ENCODE assay signal across 8 cellular contexts in genomic region chr22:50783033-50783880, GRCh38. TPM values are rescaled to one million over a fixed set of nuclear protein-coding genes. Genes with fewer than 3 reads are reported as not detected.
DNase-seq lines count a peak whose midpoint lies in the region; ATAC-seq and TF ChIP-seq lines count a peak whose summit lies in the region.
"Not testable (repeated sequence)": the region's sequence is repeated elsewhere in the genome, so short reads cannot be mapped to it uniquely, and the experiment has no call there.

TSS of gene RABL2B (minus strand) at chr22:50783636. CDS start at chr22:50782294, 1,342 bp downstream.

- BruUV-seq in OCI-LY7 (replicated peaks; lab: Mats Ljungman, UMichigan): not testable (repeated sequence)

- not testable (repeated sequence) for H4K20me1 ChIP-seq in OCI-LY7 (ENCODE audit: insufficient read depth, low read length)

- not testable (repeated sequence) for H3K9me2 ChIP-seq in OCI-LY7 (ENCODE audit: insufficient read depth, low read length)

- ATAC-seq in GM21515 (IDR thresholded peaks at IDR 0.05; ENCODE audit: unreplicated experiment): peak; percentile 87

- not testable (repeated sequence) for H3K36me3 ChIP-seq in HUES48 (ENCODE audit: control insufficient read depth, insufficient read depth, low read length); OCI-LY7 (ENCODE audit: insufficient read depth, low read length)

- H3K9ac ChIP-seq in HUES48 (ENCODE audit: low read depth, low read length): not testable (repeated sequence)

- H3K27me3 ChIP-seq in HUES48 (ENCODE audit: control insufficient read depth, insufficient read depth, low read length); mononuclear cell (ENCODE audit: insufficient read depth, low read length): not testable (repeated sequence)

- intact Hi-C loops in OCI-LY7 (cut with micrococcal nuclease; ENCODE audit: unreplicated experiment): not testable (repeated sequence)

- not testable (repeated sequence) for TF ChIP-seq CTCF in OCI-LY7 (conservative IDR thresholded peaks at IDR 0.05; ENCODE audit: low read length)

- not testable (repeated sequence) for H3K79me2 ChIP-seq in OCI-LY7 (ENCODE audit: insufficient read depth, low read depth, low read length)

- H3K27ac ChIP-seq in HUES48 (ENCODE audit: low read depth, low read length); OCI-LY7 (ENCODE audit: low read depth, low read length, poor library complexity, severe bottlenecking); epithelial cell of prostate: not testable (repeated sequence)

- H2AFZ ChIP-seq in OCI-LY7 (ENCODE audit: low read length): peak within 1 kb of the TSS; percentile 61; the same call in 1 of the 2 replicates

- DNase-seq in DMS 273 (lab: John Stamatoyannopoulos, UW; ENCODE audit: unreplicated experiment) (peak; percentile 88), OCI-LY7 (ENCODE audit: low spot score) (peak; percentile 89), activated T-cell treated with anti-CD3 and anti-CD28 coated beads for 24 hours (ENCODE audit: low read depth) (peak; percentile 86), epithelial cell of prostate (ENCODE audit: low read depth, low spot score) (peak; percentile 51)
- DNase-seq in stimulated activated CD8-positive, alpha-beta memory T cell treated with anti-CD3 and anti-CD28 coated beads, Interleukin-15, amount 100 ng/mL, for 48 hours (ENCODE audit: low read depth in 2 of 2): peak; percentile 80 to 83

- H3K9me3 ChIP-seq in HUES48 (ENCODE audit: control insufficient read depth, insufficient read depth, low read length); OCI-LY7 (ENCODE audit: low read length); mononuclear cell (ENCODE audit: low read depth, low read length): not testable (repeated sequence)

- H3K4me1 ChIP-seq in HUES48 (ENCODE audit: control insufficient read depth, insufficient read depth, low read length); OCI-LY7 (ENCODE audit: insufficient read depth, low read length, poor library complexity, severe bottlenecking); mononuclear cell (ENCODE audit: insufficient read depth, low read length): not testable (repeated sequence)

- H3K4me3 ChIP-seq in HUES48 (ENCODE audit: low read depth, low read length): peak within 1 kb of the TSS; percentile 64
- H3K4me3 ChIP-seq in OCI-LY7 (ENCODE audit: low read depth, low read length, poor library complexity, severe bottlenecking): peak within 1 kb of the TSS; percentile 71
- peak within 1 kb of the TSS; percentile 47 for H3K4me3 ChIP-seq in mononuclear cell (ENCODE audit: low read length)

- POLR2A ChIA-PET in OCI-LY7 (lab: Charles Lee): not testable (repeated sequence)

- peak within 1 kb of the TSS; percentile 64 for H3K4me2 ChIP-seq in OCI-LY7 (ENCODE audit: low read length)

- CTCF ChIA-PET in OCI-LY7 (lab: Charles Lee; ENCODE audit: unreplicated experiment): not testable (repeated sequence)

RNA-seq across cellular contexts. Expression of gene RABL2B, which starts in this region (rescaled TPM):
- 7.6 and 13.9 TPM in 2 replicates for total RNA-seq in OCI-LY7 (2014; rRNA removed; shearing (Covaris generic))
- total RNA-seq in OCI-LY7 (2022) (26.0 and 26.2 TPM in 2 replicates), mononuclear cell (8.2 TPM)
